8 cellular contexts compared by ENCODE assay signal in the genomic region with DNA sequence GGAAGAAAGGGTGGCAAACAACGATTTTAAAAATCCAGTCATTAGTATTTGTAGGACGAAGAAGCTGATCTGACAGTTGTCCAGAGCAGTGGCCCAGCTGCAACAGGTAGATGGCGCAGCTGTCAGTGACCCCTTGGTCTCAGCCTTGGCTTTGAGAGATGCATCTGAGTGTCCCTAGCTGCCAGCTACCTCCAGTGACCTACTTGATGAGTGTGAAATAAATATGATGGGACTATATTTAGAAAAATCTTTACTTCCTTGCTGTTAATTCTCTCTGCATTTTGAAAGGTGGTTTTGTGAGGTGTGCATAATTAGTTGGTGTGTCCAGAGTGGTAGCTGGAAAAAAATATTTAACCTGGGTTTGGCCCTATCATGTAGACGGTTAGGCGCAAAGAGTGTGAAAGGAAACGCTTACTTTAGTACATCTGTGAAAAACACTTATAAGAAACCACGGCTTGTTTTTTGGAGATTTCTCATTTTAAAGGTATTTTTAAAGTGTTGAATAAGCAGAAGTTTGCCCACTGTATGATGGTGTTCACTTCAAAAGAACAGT. TPM values are rescaled to one million over a fixed set of nuclear protein-coding genes. Genes with fewer than 3 reads are reported as not detected.
DNase-seq lines count a peak whose midpoint lies in the region; ATAC-seq and TF ChIP-seq lines count a peak whose summit lies in the region.

No MANE protein-coding gene starts in this region.

- peaks cover 11 to 26% (median 19%) of the 10 kb centered on the region in 4 donors for H3K4me1 Mint-ChIP-seq in CD4-positive, CD25-positive, alpha-beta regulatory T cell
- peaks cover 37% of the 10 kb centered on the region for H3K4me1 Mint-ChIP-seq in brain

- H3K4me2 ChIP-seq in skeletal muscle satellite cell (ENCODE audit: low read length): peak overlapping the region; percentile 94

- peak; percentile 11 to 15 for ATAC-seq in CD4-positive, CD25-positive, alpha-beta regulatory T cell (ENCODE audit: low read depth in 2 of 2)
- ATAC-seq in GM18907 (IDR thresholded peaks at IDR 0.05; ENCODE audit: unreplicated experiment) (peak; percentile 85), HG03066 (IDR thresholded peaks at IDR 0.05; ENCODE audit: low read depth, unreplicated experiment) (peak; percentile 76)

- peak overlapping the region; percentile 86 for H3K4me3 ChIP-seq in CD4-positive, CD25-positive, alpha-beta regulatory T cell (ENCODE audit: low read depth, low read length)
- peak overlapping the region; percentile 90 for H3K4me3 ChIP-seq in skeletal muscle satellite cell (ENCODE audit: low read length)

- H3K27ac ChIP-seq in CD4-positive, CD25-positive, alpha-beta regulatory T cell (ENCODE audit: insufficient read depth, low read length, poor library complexity, severe bottlenecking): no peak overlapping the region

- peak; percentile 28 to 47 for TF ChIP-seq CTCF in brain (conservative IDR thresholded peaks at IDR 0.05)

- peaks cover 10% of the 10 kb centered on the region for H3K4me1 ChIP-seq in CD4-positive, CD25-positive, alpha-beta regulatory T cell (ENCODE audit: control insufficient read depth, insufficient read depth, low read length, poor library complexity, severe bottlenecking)
- H3K4me1 ChIP-seq in skeletal muscle satellite cell (ENCODE audit: control insufficient read depth, insufficient read depth, low read length): peaks cover 10% of the 10 kb centered on the region

- peak overlapping the region; percentile 91 for H3K9ac ChIP-seq in skeletal muscle satellite cell (ENCODE audit: low read depth, low read length)

- peak overlapping the region; percentile 88 to 97 (median 90) for H3K4me3 Mint-ChIP-seq in CD4-positive, CD25-positive, alpha-beta regulatory T cell
- peak overlapping the region; percentile 83 to 91 (median 87) for H3K4me3 Mint-ChIP-seq in brain

- H3K27me3 Mint-ChIP-seq in CD4-positive, CD25-positive, alpha-beta regulatory T cell: peaks cover 17% of the 10 kb centered on the region
- no peaks in the 10 kb centered on the region for H3K27me3 Mint-ChIP-seq in brain

- no peaks in the 10 kb centered on the region for H3K9me3 Mint-ChIP-seq in CD4-positive, CD25-positive, alpha-beta regulatory T cell
- peaks cover 0 to 6% (median 0%) of the 10 kb centered on the region in 5 experiments for H3K9me3 Mint-ChIP-seq in brain

- peak in 1 of 3 donors; percentile 38 for DNase-seq in CD4-positive, CD25-positive, alpha-beta regulatory T cell
- DNase-seq in NCI-H774 (lab: John Stamatoyannopoulos, UW) (peak; percentile 27), iPS-NIHi7 (ENCODE audit: extremely low spot score) (peak; percentile 60)
- DNase-seq in effector CD4-positive, alpha-beta T cell: no peak

- H3K36me3 ChIP-seq in CD4-positive, CD25-positive, alpha-beta regulatory T cell (ENCODE audit: control insufficient read depth, insufficient read depth, low read length): no peaks in the 10 kb centered on the region
- H3K36me3 ChIP-seq in skeletal muscle satellite cell (ENCODE audit: insufficient read depth, low read length): no peaks in the 10 kb centered on the region

- H3K27ac Mint-ChIP-seq in CD4-positive, CD25-positive, alpha-beta regulatory T cell: peak overlapping the region in 2 of 3 donors; percentile 45 to 83
- H3K27ac Mint-ChIP-seq in brain: peak overlapping the region; percentile 2 to 81 (median 73)

- no peaks in the 10 kb centered on the region for H3K27me3 ChIP-seq in CD4-positive, CD25-positive, alpha-beta regulatory T cell (ENCODE audit: control insufficient read depth, insufficient read depth, low read length)
- H3K27me3 ChIP-seq in skeletal muscle satellite cell (ENCODE audit: control insufficient read depth, insufficient read depth, low read length): no peaks in the 10 kb centered on the region

- no peaks in the 10 kb centered on the region for H3K36me3 Mint-ChIP-seq in CD4-positive, CD25-positive, alpha-beta regulatory T cell
- H3K36me3 Mint-ChIP-seq in brain: no peaks in the 10 kb centered on the region

- H3K9me3 ChIP-seq in CD4-positive, CD25-positive, alpha-beta regulatory T cell (ENCODE audit: control insufficient read depth in 2 of 2, low read length in 2 of 2): no peaks in the 10 kb centered on the region
- no peaks in the 10 kb centered on the region for H3K9me3 ChIP-seq in skeletal muscle satellite cell (replicated peaks; ENCODE audit: low read length)

RNA-seq across cellular contexts. Expression of a gene that starts 1.0 kb away (rescaled TPM):
- 8.2 TPM for total RNA-seq in CD4-positive, CD25-positive, alpha-beta regulatory T cell
- polyA plus RNA-seq in CD4-positive, CD25-positive, alpha-beta regulatory T cell: 10 to 100 TPM in 3 of 4 donors, 1 to 10 TPM in 1; 5.3 to 13.5 (median 13.1) TPM
- polyA plus RNA-seq in brain (ENCODE audit: insufficient read depth, low read depth, low replicate concordance): 31.3 TPM
- 7.4 and 7.9 TPM in 2 replicates for total RNA-seq in skeletal muscle satellite cell (2012; rRNA removed)

RNA-seq across cellular contexts. Expression of a gene that starts 24.7 kb away (rescaled TPM):
- total RNA-seq in CD4-positive, CD25-positive, alpha-beta regulatory T cell: 21.0 TPM
- 10 to 100 TPM; 21.3 to 31.2 (median 24.2) TPM for polyA plus RNA-seq in CD4-positive, CD25-positive, alpha-beta regulatory T cell
- 12.4 TPM for polyA plus RNA-seq in brain (ENCODE audit: insufficient read depth, low read depth, low replicate concordance)
- 10.3 and 13.2 TPM in 2 replicates for total RNA-seq in skeletal muscle satellite cell (2012; rRNA removed)

Comparison
In these comparisons a context has a peak if more than half of its experiments do, and no peak if none do; other contexts are left out.
1. ATAC-seq: peak in every context shown above with its lines; median percentile 85 in GM18907; 76 in HG03066; 13 in CD4-positive, CD25-positive, alpha-beta regulatory T cell.